8 cellular contexts compared by ENCODE assay signal in genomic region chr17:47500620-47501019, GRCh38. TPM values are rescaled to one million over a fixed set of nuclear protein-coding genes. Genes with fewer than 3 reads are reported as not detected.
DNase-seq lines count a peak whose midpoint lies in the region; ATAC-seq and TF ChIP-seq lines count a peak whose summit lies in the region.
"Not testable (repeated sequence)": the region's sequence is repeated elsewhere in the genome, so short reads cannot be mapped to it uniquely, and the experiment has no call there.

No MANE protein-coding gene starts in this region.

- not testable (repeated sequence) for H3K36me3 ChIP-seq in right atrium auricular region; neural cell (ENCODE audit: insufficient read depth, low read length); aorta (ENCODE audit: control insufficient read depth in 1 of 2, insufficient read depth in 2 of 2, low read length in 1 of 2)

- not testable (repeated sequence) for TF ChIP-seq EP300 in neural cell (conservative IDR thresholded peaks at IDR 0.05; ENCODE audit: poor library complexity, severe bottlenecking)

- not testable (repeated sequence) for H3K4me3 ChIP-seq in right atrium auricular region; neural cell (ENCODE audit: low read length); aorta (ENCODE audit: low read length in 2 of 2)

- ATAC-seq in aorta (ENCODE audit: low FRiP score), result peak; percentile 76

- H3F3A ChIP-seq in neural cell (ENCODE audit: insufficient read depth, low read length, poor library complexity, severe bottlenecking), result not testable (repeated sequence)

- intact Hi-C loops in aorta (cut with DNase I), result not testable (repeated sequence)

- WGBS in aorta, 2 donors, result 48 to 62% methylated on average over 3 to 4 of the region's 4 CpGs

- peaks cover 0 to 23% of the 10 kb centered on the region in 2 donors for H3K4me1 ChIP-seq in right atrium auricular region
- not testable (repeated sequence) for H3K4me1 ChIP-seq in aorta (ENCODE audit: control insufficient read depth in 1 of 2, insufficient read depth in 2 of 2, low read length in 2 of 2)

- H3K9me2 ChIP-seq in neural cell (ENCODE audit: insufficient read depth, low read length), result not testable (repeated sequence)

- H3K9ac ChIP-seq in neural cell (ENCODE audit: low read length), result not testable (repeated sequence)

- H3K27me3 ChIP-seq in right atrium auricular region; neural cell (ENCODE audit: insufficient read depth, low read depth, low read length); aorta (ENCODE audit: control insufficient read depth in 1 of 2, insufficient read depth in 2 of 2, low read length in 1 of 2): not testable (repeated sequence)

- H3K4me2 ChIP-seq in neural cell (ENCODE audit: low read length), result not testable (repeated sequence)

- H3K9me3 ChIP-seq in right atrium auricular region; neural cell (ENCODE audit: low read length); aorta (ENCODE audit: control insufficient read depth, low read length): not testable (repeated sequence)

- H3K79me2 ChIP-seq in neural cell (replicated peaks; ENCODE audit: insufficient read depth, low read length), result not testable (repeated sequence)

- H4K20me1 ChIP-seq in neural cell (ENCODE audit: insufficient read depth), result not testable (repeated sequence)

- not testable (repeated sequence) for H3K27ac ChIP-seq in VCaP; right atrium auricular region; neural cell (ENCODE audit: low read length); aorta (ENCODE audit: low read depth in 1 of 2, low read length in 2 of 2)

- TF ChIP-seq CTCF in VCaP (conservative IDR thresholded peaks at IDR 0.05) (peak; percentile 73), right atrium auricular region (IDR thresholded peaks at IDR 0.05) (peak; percentile 42 to 66), neural cell (IDR thresholded peaks at IDR 0.05; ENCODE audit: poor library complexity, severe bottlenecking) (peak; percentile 64)

- peak; percentile 59 for TF ChIP-seq RAD21 in neural cell (conservative IDR thresholded peaks at IDR 0.05)

- not testable (repeated sequence) for H2AFZ ChIP-seq in neural cell (ENCODE audit: low read depth, low read length)

- DNase-seq in Daoy (ENCODE audit: low read depth), result peak; percentile 58
- peak; percentile 38 for DNase-seq in HT1080 (ENCODE audit: low read depth)
- DNase-seq in NCI-H82 (lab: John Stamatoyannopoulos, UW), result peak; percentile 37
- DNase-seq in dermis blood vessel endothelial cell, result peak; percentile 51
- not testable (repeated sequence) for DNase-seq in right atrium auricular region (ENCODE audit: low spot score); aorta

TF ChIP-seq in neural cell, 6 proteins besides CTCF, POLR2A, EP300 and RAD21:
- TF ChIP-seq SMC3 (conservative IDR thresholded peaks at IDR 0.05; ENCODE audit: poor library complexity), result peak; percentile 66

RNA-seq across cellular contexts. Expression of gene NPEPPS, which starts 30.3 kb away (rescaled TPM):
- 52.3 and 54.4 TPM in 2 replicates for total RNA-seq in Daoy (2014; rRNA removed; shearing (Covaris generic))
- total RNA-seq in HT1080 (2014; rRNA removed; shearing (Covaris generic)), result 21.0 and 34.9 TPM in 2 replicates
- 45.6 and 57.4 TPM in 2 replicates for polyA plus RNA-seq in HT1080 (2015; cell fraction: cytosol; rRNA removed)
- 244 and 249 TPM in 2 replicates for polyA plus RNA-seq in HT1080 (2015; cell fraction: nucleus; rRNA removed)
- total RNA-seq in dermis blood vessel endothelial cell (97.9 and 166 TPM in 2 replicates), right atrium auricular region (10 to 100 TPM; 53.0 to 62.8 TPM), aorta (100 to 1,000 TPM in 1 of 2 donors, 10 to 100 TPM in 1; 99.4 to 143 TPM)
- polyA plus RNA-seq in neural cell (150 and 170 TPM in 2 replicates), aorta (10 to 100 TPM; 22.5 to 68.1 TPM)
- 197 and 240 TPM in 2 replicates for polyA minus RNA-seq in neural cell
